In genomic region chr7:45111298-45112223, GRCh38 we compare ENCODE assay signal across 8 cellular contexts. TPM values are rescaled to one million over a fixed set of nuclear protein-coding genes. Genes with fewer than 3 reads are reported as not detected.
DNase-seq lines count a peak whose midpoint lies in the region; ATAC-seq and TF ChIP-seq lines count a peak whose summit lies in the region.

Gene TBRG4 (minus strand): TSS chr7:45111697. CDS start chr7:45109237, 2,460 bp downstream.

- TF ChIP-seq CTCF in epithelial cell of esophagus (IDR thresholded peaks at IDR 0.05; ENCODE audit: insufficient read depth, low read depth, low read length, missing control alignments) = peak; percentile 9

- DNase-seq in DMS153 treated with DMSO at 0.1 percent for 48 hours (lab: John Stamatoyannopoulos, UW; ENCODE audit: unreplicated experiment) (peak; percentile 93), OCI-M1 (lab: John Stamatoyannopoulos, UW) (peak; percentile 95), activated T-cell treated with anti-CD3 and anti-CD28 coated beads for 4 hours (peak; percentile 90), epithelial cell of esophagus (ENCODE audit: low read depth) (peak; percentile 95)
- DNase-seq in stimulated activated CD8-positive, alpha-beta memory T cell treated with anti-CD3 and anti-CD28 coated beads, Interleukin-4, amount 100 ng/mL, for 1 hour (ENCODE audit: low read depth in 2 of 2, low spot score in 1 of 2) = peak; percentile 85 to 87

- peaks cover 46% of the 10 kb centered on the region for H3K4me1 ChIP-seq in mononuclear cell (ENCODE audit: insufficient read depth, low read length)

- H3K4me1 Mint-ChIP-seq in IgD-negative memory B cell = peaks cover 18 to 30% (median 25%) of the 10 kb centered on the region in 3 donors

- peak within 1 kb of the TSS; percentile 86 to 100 (median 98) for H3K27ac Mint-ChIP-seq in IgD-negative memory B cell

- no peaks in the 10 kb centered on the region for H3K27me3 Mint-ChIP-seq in IgD-negative memory B cell

- peaks cover 4% of the 10 kb centered on the region for H3K36me3 Mint-ChIP-seq in IgD-negative memory B cell

- peak within 1 kb of the TSS; percentile 88 to 100 (median 98) for H3K4me3 Mint-ChIP-seq in IgD-negative memory B cell

- H3K9me3 ChIP-seq in mononuclear cell (ENCODE audit: low read depth, low read length) = no peaks in the 10 kb centered on the region

- H3K9me3 Mint-ChIP-seq in IgD-negative memory B cell = no peaks in the 10 kb centered on the region

- ATAC-seq in GM21529 (IDR thresholded peaks at IDR 0.05; ENCODE audit: unreplicated experiment) = peak; percentile 95

- H3K4me3 ChIP-seq in epithelial cell of esophagus (ENCODE audit: low read length) = peak within 1 kb of the TSS; percentile 88
- peak within 1 kb of the TSS; percentile 55 for H3K4me3 ChIP-seq in mononuclear cell (ENCODE audit: low read length)

- no peaks in the 10 kb centered on the region for H3K27me3 ChIP-seq in mononuclear cell (ENCODE audit: insufficient read depth, low read length)

RNA-seq across cellular contexts. Expression of gene TBRG4, which starts in this region (rescaled TPM):
- polyA plus RNA-seq in IgD-negative memory B cell = 50.5 TPM
- total RNA-seq in mononuclear cell = 51.9 TPM

Comparison
In these comparisons a context has a peak if more than half of its experiments do, and no peak if none do; other contexts are left out.
1. Peak in every context shown above with its lines: DNase-seq, ATAC-seq and H3K4me3 ChIP-seq.